In genomic region chrX:104391905-104392304, GRCh38 we compare ENCODE assay signal across 24 cellular contexts.
DNase-seq lines count a peak whose midpoint lies in the region; ATAC-seq, FAIRE-seq and TF ChIP-seq lines count a peak whose summit lies in the region.
"Had no signal": no experiment of that assay in that cellular context is flagged by ENCODE, and none has a peak within 500 bp of the region (broad histone marks: within the 10 kb centered on the region; RNA-seq: fewer than 3 reads in every experiment).

No MANE protein-coding gene starts in this region.

- H3K27me3 Mint-ChIP-seq in T-helper 17 cell, result peaks cover 4% of the 10 kb centered on the region
- H3K27me3 Mint-ChIP-seq: CD4-positive, alpha-beta T cell; IgD-negative memory B cell had no signal

- H3K79me1 ChIP-seq in H1 (ENCODE audit: low read depth, low read length), result no peaks in the 10 kb centered on the region

- DNase-seq in Ammon's horn (ENCODE audit: low spot score) (peak; percentile 6), T-helper 17 cell (no peak), H1 (ENCODE audit: low read depth in 1 of 2, low spot score in 2 of 2) (no peak), foreskin keratinocyte (no peak), DMS114 treated with DMSO at 0.1 percent for 48 hours (lab: John Stamatoyannopoulos, UW; ENCODE audit: unreplicated experiment) (no peak), T1000 (lab: John Stamatoyannopoulos, UW) (no peak), left lung (no peak)
- DNase-seq: CD4-positive, alpha-beta T cell; GM23248; HCEC 1CT; NCI-H1092 treated with DMSO at 0.1 percent for 48 hours; NCI-H1436 treated with DMSO at 0.1 percent for 48 hours; NCI-H187 treated with DMSO at 0.1 percent for 48 hours; NCI-H446 treated with DMSO at 0.1 percent for 48 hours; NCI-H526; Right ventricle myocardium superior; RPMI8226 had no signal

- H2BK20ac ChIP-seq in H1 (ENCODE audit: low read length), result no peak overlapping the region

- H3K56ac ChIP-seq in H1 (replicated peaks; ENCODE audit: insufficient read length, low read depth, low read length), result no peak overlapping the region

- H3K9me3 ChIP-seq in T-helper 17 cell (ENCODE audit: control insufficient read depth, low read length, poor library complexity, severe bottlenecking), result no peaks in the 10 kb centered on the region
- no peaks in the 10 kb centered on the region for H3K9me3 ChIP-seq in H1 (ENCODE audit: insufficient read depth in 2 of 2, low read depth in 1 of 2, low read length in 1 of 2)
- no peaks in the 10 kb centered on the region for H3K9me3 ChIP-seq in left lung
- H3K9me3 ChIP-seq: BLaER1 treated with 17β-estradiol and CSF1 and Interleukin-3, amounts not matched to agents 10 nM and 100 nM; SJSA1 had no signal

- H3K4me1 Mint-ChIP-seq in T-helper 17 cell, result peaks cover 2% of the 10 kb centered on the region
- H3K4me1 Mint-ChIP-seq: IgD-negative memory B cell had no signal

- H3K36me3 ChIP-seq in H1 (ENCODE audit: control insufficient read depth in 2 of 4, insufficient read depth in 4 of 4, low read length in 3 of 4) (no peaks in the 10 kb centered on the region), left lung (no peaks in the 10 kb centered on the region)
- H3K36me3 ChIP-seq: BLaER1 treated with 17β-estradiol and CSF1 and Interleukin-3, amounts not matched to agents 10 nM and 100 nM; SJSA1 had no signal

- peak; percentile 73 for FAIRE-seq in H1 (lab: Jason Lieb, UNC)
- FAIRE-seq: A204.1, D721Med, G401.6 had no signal

- no peak overlapping the region for H3K23ac ChIP-seq in H1 (ENCODE audit: insufficient read length)

- no peak overlapping the region for H3K4ac ChIP-seq in H1 (replicated peaks; ENCODE audit: insufficient read length, low read depth, low read length)

- no peak overlapping the region for H2AFZ ChIP-seq in H1 (ENCODE audit: low read length)
- H2AFZ ChIP-seq: GM23248 had no signal

- H3K27me3 ChIP-seq in H1 (replicated peaks in 1 of 4; ENCODE audit: control insufficient read depth in 3 of 4, extremely low read depth in 1 of 4, insufficient read depth in 3 of 4, low read length in 3 of 4) (no peaks in the 10 kb centered on the region), foreskin keratinocyte (no peaks in the 10 kb centered on the region), left lung (no peaks in the 10 kb centered on the region)
- H3K27me3 ChIP-seq: BLaER1 treated with 17β-estradiol and CSF1 and Interleukin-3, amounts not matched to agents 10 nM and 100 nM; SJSA1 had no signal

- intact Hi-C loops in left lung (cut with DNase I), result no loop called here

- ATAC-seq in T-helper 17 cell (no peak), foreskin keratinocyte (peak; percentile 56), left lung (no peak)

- no peaks in the 10 kb centered on the region for H3K23me2 ChIP-seq in H1 (ENCODE audit: low read depth, low read length)

- H2BK120ac ChIP-seq in H1 (replicated peaks; ENCODE audit: low read depth, low read length), result no peak overlapping the region

- H2AK5ac ChIP-seq in H1 (ENCODE audit: low read depth, low read length), result no peak overlapping the region

- no peak for TF ChIP-seq EP300 in H1 (IDR thresholded peaks at IDR 0.05; ENCODE audit: borderline replicate concordance in 1 of 2, low read depth in 2 of 2, low read length in 2 of 2)

- no peak overlapping the region for H4K5ac ChIP-seq in H1 (ENCODE audit: insufficient read length, low read depth, low read length)

- TF ChIP-seq RAD21 in H1 (IDR thresholded peaks at IDR 0.05 in 1 of 2, conservative IDR thresholded peaks at IDR 0.05 in 1 of 2; ENCODE audit: low read depth in 2 of 2, low read length in 2 of 2), result no peak

- no peak for TF ChIP-seq POLR2A in H1 (IDR thresholded peaks at IDR 0.05; ENCODE audit: control extremely low read depth in 1 of 2, low read depth in 2 of 2, low read length in 2 of 2)

- no peak overlapping the region for H2BK12ac ChIP-seq in H1 (ENCODE audit: low read depth, low read length)

- no peak overlapping the region for H2BK15ac ChIP-seq in H1 (ENCODE audit: low read length)

- peaks cover 0 to 2% (median 0%) of the 10 kb centered on the region in 4 experiments; a peak in 1 of 7 replicates for H3K4me1 ChIP-seq in H1 (replicated peaks in 1 of 4; ENCODE audit: control insufficient read depth in 3 of 4, insufficient read depth in 4 of 4, low read length in 3 of 4)
- H3K4me1 ChIP-seq in foreskin keratinocyte, result no peaks in the 10 kb centered on the region
- H3K4me1 ChIP-seq in left lung, result no peaks in the 10 kb centered on the region
- H3K4me1 ChIP-seq: BLaER1 treated with 17β-estradiol and CSF1 and Interleukin-3, amounts not matched to agents 10 nM and 100 nM; SJSA1 had no signal

- H3K79me2 ChIP-seq in H1 (ENCODE audit: control insufficient read depth in 1 of 2, insufficient read depth in 2 of 2, low read length in 2 of 2), result no peaks in the 10 kb centered on the region

- no peak overlapping the region for H4K8ac ChIP-seq in H1 (ENCODE audit: extremely low read depth, insufficient read depth, low read length)

- H3K9ac ChIP-seq in H1 (replicated peaks in 1 of 4; ENCODE audit: extremely low read depth in 1 of 4, low read depth in 3 of 4, low read length in 3 of 4), result no peak overlapping the region
- H3K9ac ChIP-seq: BLaER1 treated with 17β-estradiol and CSF1 and Interleukin-3, amounts not matched to agents 10 nM and 100 nM; GM23248 had no signal

- 92% methylated on average over 2 of the region's 4 CpGs; no CpG with 5 or more reads in 1 of the 2 experiments for WGBS in H1 (ENCODE audit: extremely low coverage in 1 of 2, insufficient coverage in 1 of 2, insufficient read length in 1 of 2, insufficient replicate concordance in 2 of 2, low coverage in 1 of 2, low lambda C conversion rate in 2 of 2, missing lambda C conversion rate in 1 of 2), 2 experiments

- no peaks in the 10 kb centered on the region for H3K36me3 Mint-ChIP-seq in T-helper 17 cell (ENCODE audit: low read depth)
- H3K36me3 Mint-ChIP-seq: IgD-negative memory B cell had no signal

- no peak overlapping the region for H3K18ac ChIP-seq in H1 (ENCODE audit: extremely low read depth, low read length)

- H3K4me3 ChIP-seq in H1 (ENCODE audit: extremely low read depth in 1 of 4, insufficient read depth in 2 of 4, low read depth in 3 of 4, low read length in 4 of 4) (no peak overlapping the region), left lung (no peak overlapping the region)
- H3K4me3 ChIP-seq: BLaER1 treated with 17β-estradiol and CSF1 and Interleukin-3, amounts not matched to agents 10 nM and 100 nM; GM23248; SJSA1 had no signal

- POLR2A ChIA-PET in H1 (lab: Charles Lee; ENCODE audit: partially characterized antibody), result no interaction called here

- no peak overlapping the region for H2BK5ac ChIP-seq in H1 (ENCODE audit: low read depth, low read length)

- CTCF ChIA-PET in H1 (lab: Charles Lee; ENCODE audit: partially characterized antibody), result no interaction called here

- H4K20me1 ChIP-seq in H1 (replicated peaks in 1 of 2; ENCODE audit: control insufficient read depth in 1 of 2, insufficient read depth in 2 of 2, low read length in 2 of 2), result no peaks in the 10 kb centered on the region
- H4K20me1 ChIP-seq: BLaER1 treated with 17β-estradiol and CSF1 and Interleukin-3, amounts not matched to agents 10 nM and 100 nM had no signal

- no peak overlapping the region for H4K91ac ChIP-seq in H1 (replicated peaks; ENCODE audit: insufficient read length, low read length)

- TF ChIP-seq CTCF in H1 (IDR thresholded peaks at IDR 0.05; ENCODE audit: control extremely low read depth in 1 of 3, insufficient read depth in 1 of 3, low read depth in 1 of 3, low read length in 3 of 3) (no peak), foreskin keratinocyte (conservative IDR thresholded peaks at IDR 0.05) (no peak), left lung (IDR thresholded peaks at IDR 0.05) (no peak)

- no peak overlapping the region for H3K4me2 ChIP-seq in H1 (ENCODE audit: insufficient read depth in 1 of 2, low read depth in 2 of 2, low read length in 2 of 2)
- H3K4me2 ChIP-seq: BLaER1 treated with 17β-estradiol and CSF1 and Interleukin-3, amounts not matched to agents 10 nM and 100 nM had no signal

- no peak overlapping the region for H3K27ac ChIP-seq in H1 (ENCODE audit: low read depth, low read length)
- H3K27ac ChIP-seq in foreskin keratinocyte, result no peak overlapping the region
- H3K27ac ChIP-seq in left lung, result no peak overlapping the region
- H3K27ac ChIP-seq: BLaER1 treated with 17β-estradiol and CSF1 and Interleukin-3, amounts not matched to agents 10 nM and 100 nM; GM23248; HL-60; SJSA1 had no signal

- H3K14ac ChIP-seq in H1 (ENCODE audit: insufficient read length), result no peak overlapping the region

- H3K27ac Mint-ChIP-seq in T-helper 17 cell, result peak overlapping the region; percentile 72
- H3K27ac Mint-ChIP-seq: CD4-positive, alpha-beta T cell; IgD-negative memory B cell had no signal

- no peak overlapping the region for H3K4me3 Mint-ChIP-seq in T-helper 17 cell
- H3K4me3 Mint-ChIP-seq: CD4-positive, alpha-beta T cell; IgD-negative memory B cell had no signal

TF ChIP-seq in H1, 55 proteins besides CTCF, POLR2A, EP300 and RAD21:
- TF ChIP-seq CBX5 (IDR thresholded peaks at IDR 0.05; ENCODE audit: low read depth, low read length) (no peak), SUZ12 (IDR thresholded peaks at IDR 0.05; ENCODE audit: low read length) (no peak), RBBP5 (IDR thresholded peaks at IDR 0.05; ENCODE audit: borderline replicate concordance, low read depth, low read length) (no peak), MAFK (IDR thresholded peaks at IDR 0.05; ENCODE audit: low read depth, low read length) (no peak), SRF (IDR thresholded peaks at IDR 0.05; ENCODE audit: low read depth, low read length) (no peak), RFX5 (IDR thresholded peaks at IDR 0.05; ENCODE audit: borderline replicate concordance, low read depth, low read length) (no peak), BACH1 (IDR thresholded peaks at IDR 0.05; ENCODE audit: low read length) (no peak), SIRT6 (IDR thresholded peaks at IDR 0.05; ENCODE audit: low read length) (no peak), NRF1 (IDR thresholded peaks at IDR 0.05; ENCODE audit: low read depth, low read length) (no peak), GABPA (IDR thresholded peaks at IDR 0.05; ENCODE audit: borderline replicate concordance, insufficient read depth, low read length) (no peak)
